15 cellular contexts compared by ENCODE assay signal in the genomic region with DNA sequence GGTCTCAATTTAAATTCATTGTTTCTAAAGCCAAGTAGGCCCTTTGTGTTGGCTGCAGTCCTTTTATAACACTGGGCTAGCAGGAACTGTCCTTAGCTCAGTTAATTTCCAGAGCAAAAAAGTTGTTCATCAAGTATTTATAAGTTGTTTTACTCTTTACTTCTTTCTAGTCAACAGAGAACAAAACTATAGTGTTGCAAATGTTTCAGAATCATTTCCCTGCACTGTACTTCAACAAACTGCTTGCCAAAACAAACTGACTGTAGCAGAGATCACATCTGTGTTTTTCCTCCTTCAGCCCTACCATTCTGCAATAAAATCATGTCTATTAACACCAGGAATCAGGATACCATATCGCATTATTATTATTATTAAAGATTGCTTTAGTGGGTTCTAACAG.
A peak's percentile ranks its signal among the peaks of the same experiment; 100 is the strongest.
DNase-seq lines count a peak whose midpoint lies in the region; ATAC-seq and TF ChIP-seq lines count a peak whose summit lies in the region.
"Had no signal": no experiment of that assay in that cellular context is flagged by ENCODE, and none has a peak within 500 bp of the region (broad histone marks: within the 10 kb centered on the region; RNA-seq: fewer than 3 reads in every experiment).

No MANE protein-coding gene starts in this region.

- no peak for TF ChIP-seq POLR2A in right lobe of liver (IDR thresholded peaks at IDR 0.05)

- H3K4me1 ChIP-seq in right atrium auricular region, result peaks cover 0 to 18% of the 10 kb centered on the region in 2 donors
- peaks cover 0 to 27% (median 8%) of the 10 kb centered on the region in 4 donors for H3K4me1 ChIP-seq in right lobe of liver
- H3K4me1 ChIP-seq in aorta (ENCODE audit: control insufficient read depth in 1 of 2, insufficient read depth in 2 of 2, low read length in 2 of 2), result peaks cover 0 to 2% of the 10 kb centered on the region in 2 donors
- H3K4me1 ChIP-seq: foreskin keratinocyte had no signal

- H3K4me3 ChIP-seq in right atrium auricular region, result no peak overlapping the region
- no peak overlapping the region for H3K4me3 ChIP-seq in right lobe of liver
- H3K4me3 ChIP-seq in aorta (ENCODE audit: low read length in 2 of 2), result no peak overlapping the region
- H3K4me3 ChIP-seq: upper lobe of left lung had no signal

- WGBS in right lobe of liver (ENCODE audit: insufficient coverage, low coverage, low lambda C conversion rate, missing lambda C conversion rate), result 28% methylated on average over 1 of the region's 1 CpG
- WGBS in aorta, 2 donors, result 2 to 3% methylated on average over 1 of the region's 1 CpG

- peaks cover 7 to 14% of the 10 kb centered on the region in 2 donors for H3K9me3 ChIP-seq in right atrium auricular region
- H3K9me3 ChIP-seq in right lobe of liver, result peaks cover 0 to 8% (median 3%) of the 10 kb centered on the region in 4 donors
- no peaks in the 10 kb centered on the region for H3K9me3 ChIP-seq in aorta (ENCODE audit: control insufficient read depth, low read length)

- H3K27ac ChIP-seq in right atrium auricular region (no peak overlapping the region), right lobe of liver (peak overlapping the region; percentile 41 to 50 (median 48)), aorta (ENCODE audit: low read depth in 1 of 2, low read length in 2 of 2) (no peak overlapping the region)
- H3K27ac ChIP-seq: foreskin keratinocyte, upper lobe of left lung had no signal

- TF ChIP-seq CTCF in right atrium auricular region (IDR thresholded peaks at IDR 0.05) (no peak), right lobe of liver (IDR thresholded peaks at IDR 0.05) (no peak)

- ATAC-seq in Right ventricle myocardium superior (ENCODE audit: poor library complexity), result peak; percentile 53
- peak; percentile 86 to 91 (median 88) for ATAC-seq in right lobe of liver
- peak; percentile 12 for ATAC-seq in aorta (ENCODE audit: low FRiP score)
- ATAC-seq in HG03139 (IDR thresholded peaks at IDR 0.05; ENCODE audit: unreplicated experiment), result no peak
- ATAC-seq: foreskin keratinocyte had no signal

- no peak for DNase-seq in Right ventricle myocardium superior
- no peak for DNase-seq in right atrium auricular region (ENCODE audit: low spot score)
- DNase-seq in fibroblast of gingiva (ENCODE audit: low read depth), result peak; percentile 53
- no peak for DNase-seq in right lobe of liver
- no peak for DNase-seq in aorta
- no peak for DNase-seq in activated CD4-positive, alpha-beta T cell treated with anti-CD3 and anti-CD28 coated beads, Interleukin-2, amount 50 U/mL, for 1 hour
- no peak for DNase-seq in NCI-H510A (lab: John Stamatoyannopoulos, UW)
- DNase-seq: activated CD4-positive, alpha-beta T cell treated with anti-CD3 and anti-CD28 coated beads, Interleukin-2, amount 10 ng/mL, durations not matched to agents 24 days and 14 days; activated gamma-delta T cell treated with Interleukin-2 at 50 U/mL for 16 hours; foreskin keratinocyte; KBM-7; NCI-H1436 treated with DMSO at 0.1 percent for 48 hours; NCI-H524; upper lobe of left lung had no signal

- no peaks in the 10 kb centered on the region for H3K36me3 ChIP-seq in right atrium auricular region
- no peaks in the 10 kb centered on the region for H3K36me3 ChIP-seq in right lobe of liver
- H3K36me3 ChIP-seq in aorta (ENCODE audit: control insufficient read depth in 1 of 2, insufficient read depth in 2 of 2, low read length in 1 of 2), result no peaks in the 10 kb centered on the region
- H3K36me3 ChIP-seq: upper lobe of left lung had no signal

- intact Hi-C loops in Right ventricle myocardium superior (cut with DNase I), result no loop called here
- intact Hi-C loops in right lobe of liver (cut with DNase I), result no loop called here
- intact Hi-C loops in aorta (cut with DNase I), result no loop called here

- H3K27me3 ChIP-seq in right atrium auricular region (no peaks in the 10 kb centered on the region), right lobe of liver (no peaks in the 10 kb centered on the region), aorta (ENCODE audit: control insufficient read depth in 1 of 2, insufficient read depth in 2 of 2, low read length in 1 of 2) (no peaks in the 10 kb centered on the region)
- H3K27me3 ChIP-seq: foreskin keratinocyte, upper lobe of left lung had no signal

Comparison
In these comparisons a context has a peak if more than half of its experiments do, and no peak if none do; other contexts are left out.
1. H3K27ac ChIP-seq: peak in right lobe of liver (3 of 3); none in right atrium auricular region (0 of 2) and aorta (0 of 2).